In the genomic region with DNA sequence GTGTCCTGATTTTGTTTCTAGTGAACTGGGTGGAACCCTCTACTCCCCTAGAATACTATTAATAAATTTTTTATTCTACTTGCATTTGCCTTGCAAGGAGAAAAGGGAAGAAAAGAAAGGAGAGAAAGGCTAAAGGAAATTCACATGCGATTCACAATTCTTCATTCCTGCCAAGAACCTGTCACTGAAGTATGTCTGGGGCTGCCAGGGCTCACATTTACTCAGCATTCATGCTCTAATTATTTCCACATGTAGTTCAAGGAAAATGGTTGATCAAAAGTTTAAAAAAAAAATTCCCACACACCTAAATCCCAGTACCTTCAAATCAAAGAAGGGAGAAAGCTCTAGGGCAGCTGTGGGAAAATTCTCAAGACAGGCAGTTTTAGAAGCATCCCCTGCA, we compare ENCODE assay signal across 11 cellular contexts.
DNase-seq lines count a peak whose midpoint lies in the region.
"Had no signal": no experiment of that assay in that cellular context is flagged by ENCODE, and none has a peak within 500 bp of the region (broad histone marks: within the 10 kb centered on the region; RNA-seq: fewer than 3 reads in every experiment).

No MANE protein-coding gene starts in this region.

- H3K9ac ChIP-seq in subcutaneous abdominal adipose tissue (ENCODE audit: low read length in 5 of 5): peak overlapping the region in 1 of 5 donors; percentile 32

- no peaks in the 10 kb centered on the region for H3K27me3 ChIP-seq in subcutaneous abdominal adipose tissue (ENCODE audit: control insufficient read depth in 5 of 5, insufficient read depth in 4 of 5, low read length in 5 of 5)

- H3K27ac ChIP-seq in subcutaneous abdominal adipose tissue (ENCODE audit: low read depth, low read length): peak overlapping the region; percentile 77

- H3K9me3 ChIP-seq in subcutaneous abdominal adipose tissue (ENCODE audit: control insufficient read depth in 5 of 5, low read length in 5 of 5): no peaks in the 10 kb centered on the region

- H3K4me1 ChIP-seq in subcutaneous abdominal adipose tissue (ENCODE audit: control insufficient read depth in 5 of 5, insufficient read depth in 5 of 5, low read length in 5 of 5): peaks cover 17 to 89% (median 83%) of the 10 kb centered on the region in 5 donors

- peaks cover 8 to 24% (median 16%) of the 10 kb centered on the region in 5 donors for H3K36me3 ChIP-seq in subcutaneous abdominal adipose tissue (ENCODE audit: control insufficient read depth in 5 of 5, insufficient read depth in 5 of 5, low read length in 5 of 5)

- DNase-seq in HCEC 1CT (peak; percentile 90), cerebellar cortex (ENCODE audit: low spot score) (peak; percentile 25), kidney tubule cell (ENCODE audit: low spot score) (peak; percentile 26), T-helper 2 cell (no peak), activated T-cell treated with anti-CD3 and anti-CD28 coated beads for 4 hours (no peak), T-helper 1 cell (no peak), NCI-H2107 treated with DMSO at 0.1 percent for 48 hours (lab: John Stamatoyannopoulos, UW; ENCODE audit: unreplicated experiment) (no peak)
- DNase-seq: DMS153, NCI-H748 treated with DMSO at 0.1 percent for 48 hours, T-helper 17 cell had no signal

- no peak overlapping the region for H3K4me3 ChIP-seq in subcutaneous abdominal adipose tissue (ENCODE audit: low read depth in 1 of 5, low read length in 5 of 5)

Comparison
In these comparisons a context has a peak if more than half of its experiments do, and no peak if none do; other contexts are left out.
1. DNase-seq: peak in HCEC 1CT (single experiment), cerebellar cortex (single experiment) and kidney tubule cell (single experiment); none in T-helper 2 cell (0 of 5), activated T-cell treated with anti-CD3 and anti-CD28 coated beads for 4 hours (single experiment), T-helper 1 cell (0 of 5) and NCI-H2107 treated with DMSO at 0.1 percent for 48 hours (single experiment).